Comparison of ENCODE assay signal across 24 cellular contexts in genomic region chr11:68693484-68693882, GRCh38. TPM values are rescaled to one million over a fixed set of nuclear protein-coding genes. Genes with fewer than 3 reads are reported as not detected.
"Had no signal": no experiment of that assay in that cellular context is flagged by ENCODE, and none has a peak within 500 bp of the region (broad histone marks: within the 10 kb centered on the region; RNA-seq: fewer than 3 reads in every experiment).

No MANE protein-coding gene starts in this region.

- H3K27me3 ChIP-seq: adrenal gland had no signal

- H3K4me3 ChIP-seq: adrenal gland, MG63 had no signal

- H3K9me3 Mint-ChIP-seq: activated CD4-positive, alpha-beta memory T cell treated with anti-CD3 and anti-CD28 coated beads, Interleukin-2, amount 10 ng/mL, durations not matched to agents 7 days and 5 days had no signal

- DNase-seq: activated CD4-positive, alpha-beta memory T cell treated with anti-CD3 and anti-CD28 coated beads, Interleukin-2, amount 10 ng/mL, durations not matched to agents 7 days and 5 days; activated CD4-positive, alpha-beta T cell treated with anti-CD3 and anti-CD28 coated beads, Interleukin-2, amount 50 U/mL, for 1 hour; activated CD4-positive, CD25-positive, alpha-beta regulatory T cell; activated naive CD4-positive, alpha-beta T cell treated with anti-CD3 and anti-CD28 coated beads, Interleukin-2, amount 50 U/mL, for 16 hours; activated naive CD8-positive, alpha-beta T cell treated with anti-CD3 and anti-CD28 coated beads, Interleukin-2, amount 10 ng/mL, durations not matched to agents 7 days and 5 days; activated T-cell treated with anti-CD3 and anti-CD28 coated beads for 4 hours; activated T-cell treated with anti-CD3 and anti-CD28 coated beads, Interleukin-2, amount 50 U/mL, for 48 hours; adrenal gland; anterior cingulate cortex; central memory CD4-positive, alpha-beta T cell; MG63; MV-4-11; NCI-H1092 treated with DMSO at 0.1 percent for 48 hours; NCI-H1417 treated with DMSO at 0.1 percent for 48 hours; NCI-H1694; NCI-H2029; NCI-H2107; NCI-H2171 treated with DMSO at 0.1 percent for 48 hours; NCI-H524; SIG-M5; T-helper 2 cell; T1000 had no signal

- ATAC-seq: activated T-helper 17 cell treated with anti-CD3 and anti-CD28 coated beads, Interleukin-2, amount 50 U/mL, for 72 hours had no signal

- H3K36me3 ChIP-seq: adrenal gland, MG63 had no signal

- H3K4me3 Mint-ChIP-seq: activated CD4-positive, alpha-beta memory T cell treated with anti-CD3 and anti-CD28 coated beads, Interleukin-2, amount 10 ng/mL, durations not matched to agents 7 days and 5 days; activated naive CD8-positive, alpha-beta T cell treated with anti-CD3 and anti-CD28 coated beads, Interleukin-2, amount 10 ng/mL, durations not matched to agents 7 days and 5 days; activated T-helper 17 cell treated with anti-CD3 and anti-CD28 coated beads, Interleukin-2, amount 50 U/mL, for 72 hours had no signal

- H3K9me3 ChIP-seq: adrenal gland had no signal

- H3K4me1 ChIP-seq: adrenal gland had no signal

- FAIRE-seq: TTC549 had no signal

- H3K36me3 Mint-ChIP-seq: activated naive CD8-positive, alpha-beta T cell treated with anti-CD3 and anti-CD28 coated beads, Interleukin-2, amount 10 ng/mL, durations not matched to agents 7 days and 5 days had no signal

- H3K27ac Mint-ChIP-seq: activated CD4-positive, alpha-beta memory T cell treated with anti-CD3 and anti-CD28 coated beads, Interleukin-2, amount 10 ng/mL, durations not matched to agents 7 days and 5 days; activated naive CD8-positive, alpha-beta T cell treated with anti-CD3 and anti-CD28 coated beads, Interleukin-2, amount 10 ng/mL, durations not matched to agents 7 days and 5 days; activated T-helper 17 cell treated with anti-CD3 and anti-CD28 coated beads, Interleukin-2, amount 50 U/mL, for 72 hours had no signal

- H3K27ac ChIP-seq: adrenal gland had no signal

RNA-seq across cellular contexts. Expression of gene GAL, which starts 9.1 kb away (rescaled TPM):
- total RNA-seq: activated CD4-positive, alpha-beta memory T cell treated with anti-CD3 and anti-CD28 coated beads, Interleukin-2, amount 10 ng/mL, durations not matched to agents 7 days and 5 days; activated naive CD8-positive, alpha-beta T cell treated with anti-CD3 and anti-CD28 coated beads, Interleukin-2, amount 10 ng/mL, durations not matched to agents 7 days and 5 days had no signal
